ENCODE assay signal across 27 cellular contexts in genomic region chr20:39674842-39675241, GRCh38.
DNase-seq lines count a peak whose midpoint lies in the region; ATAC-seq, FAIRE-seq and TF ChIP-seq lines count a peak whose summit lies in the region.
"Had no signal": no experiment of that assay in that cellular context is flagged by ENCODE, and none has a peak within 500 bp of the region (broad histone marks: within the 10 kb centered on the region; RNA-seq: fewer than 3 reads in every experiment).

No MANE protein-coding gene starts in this region.

- peak overlapping the region; percentile 73 for H4K8ac ChIP-seq in neuronal stem cell (ENCODE audit: low read depth, low read length)

- H3K9ac ChIP-seq in OCI-LY3 (ENCODE audit: low read length) (no peak overlapping the region), GM12878 (ENCODE audit: control insufficient read depth, insufficient read depth, low read length) (no peak overlapping the region), neuronal stem cell (ENCODE audit: low read depth, low read length, poor library complexity) (no peak overlapping the region)
- H3K9ac ChIP-seq: GM23248 had no signal

- ATAC-seq in GM12878 (peak; percentile 17; the same call in 1 of the 3 replicates), foreskin keratinocyte (no peak), HG03025 (IDR thresholded peaks at IDR 0.05; ENCODE audit: low FRiP score, unreplicated experiment) (no peak)

- no peak overlapping the region for H4K91ac ChIP-seq in neuronal stem cell (ENCODE audit: low read depth, low read length, poor library complexity)

- DNase-seq in ELF-1 (ENCODE audit: low read depth, low spot score) = peak; percentile 8
- no peak for DNase-seq in GM12878 (ENCODE audit: low read depth, low spot score)
- no peak for DNase-seq in neuronal stem cell (ENCODE audit: low spot score)
- DNase-seq in foreskin keratinocyte = no peak
- DNase-seq in stimulated activated CD4-positive, alpha-beta T cell treated with anti-CD3 and anti-CD28 coated beads, Interleukin-4, amount 100 ng/mL, for 1 hour = no peak
- DNase-seq in caudate nucleus (lab: John Stamatoyannopoulos, UW) = no peak
- DNase-seq: 8988T; ACHN; Calu3; DMS79 treated with DMSO at 0.1 percent for 48 hours; GM23248; H7; HFFc6; KBM-7; MM.1S; NCI-H1092; NCI-H1417 treated with DMSO at 0.1 percent for 48 hours; NCI-H187; NCI-H2171 treated with DMSO at 0.1 percent for 48 hours; NCI-H345; NCI-H510A treated with DMSO at 0.1 percent for 48 hours; NCI-H748 treated with DMSO at 0.1 percent for 48 hours; NK-92 treated with Interleukin-12 subunit alpha and Interleukin-12 subunit beta, amount 100 ng/mL, for 24 hours; RPMI8226; SHP77 had no signal

- H4K20me1 ChIP-seq in OCI-LY3 (ENCODE audit: insufficient read depth, low read length) (no peaks in the 10 kb centered on the region), GM12878 (ENCODE audit: control insufficient read depth, insufficient read depth) (no peaks in the 10 kb centered on the region)

- intact Hi-C loops in GM12878 (cut with micrococcal nuclease; ENCODE audit: unreplicated experiment) = no loop called here

- no peak for FAIRE-seq in GM12878 (lab: Jason Lieb, UNC)

- H3K79me2 ChIP-seq in OCI-LY3 (ENCODE audit: low read length) (no peaks in the 10 kb centered on the region), GM12878 (ENCODE audit: control insufficient read depth, insufficient read depth, low read length) (no peaks in the 10 kb centered on the region)

- SMC1A ChIA-PET in GM12878 (lab: Charles Lee; ENCODE audit: uncharacterized antibody, unreplicated experiment) = interaction anchor here (0.8 to 1.9 kb wide), 2 partner anchors 105 to 198 kb away, joined by 3 to 14 read pairs; no protein-coding TSS in a partner anchor

- no peaks in the 10 kb centered on the region for H3K27me3 ChIP-seq in OCI-LY3 (ENCODE audit: low read depth, low read length)
- no peaks in the 10 kb centered on the region for H3K27me3 ChIP-seq in GM12878 (replicated peaks in 1 of 2; ENCODE audit: control insufficient read depth in 2 of 2, insufficient read depth in 2 of 2, low read length in 1 of 2)
- no peaks in the 10 kb centered on the region for H3K27me3 ChIP-seq in neuronal stem cell (ENCODE audit: control insufficient read depth in 3 of 3, insufficient read depth in 3 of 3, low read depth in 1 of 3, low read length in 3 of 3)
- no peaks in the 10 kb centered on the region for H3K27me3 ChIP-seq in foreskin keratinocyte

- no peak for TF ChIP-seq CTCF in OCI-LY3 (IDR thresholded peaks at IDR 0.05; ENCODE audit: low read depth, low read length)
- no peak for TF ChIP-seq CTCF in GM12878 (IDR thresholded peaks at IDR 0.05 in 2 of 3, conservative IDR thresholded peaks at IDR 0.05 in 1 of 3; ENCODE audit: control insufficient read depth in 2 of 3, extremely low read depth in 1 of 3, insufficient read depth in 1 of 3, low read depth in 3 of 3, low read length in 3 of 3)
- TF ChIP-seq CTCF in foreskin keratinocyte (conservative IDR thresholded peaks at IDR 0.05) = no peak

- H3K36me3 ChIP-seq in OCI-LY3 (replicated peaks; ENCODE audit: low read depth, low read length) (peaks cover 7% of the 10 kb centered on the region), GM12878 (ENCODE audit: control insufficient read depth in 2 of 2, insufficient read depth in 2 of 2, low read length in 1 of 2) (no peaks in the 10 kb centered on the region), neuronal stem cell (replicated peaks in 1 of 2; ENCODE audit: control insufficient read depth in 2 of 2, insufficient read depth in 2 of 2, low read length in 2 of 2) (no peaks in the 10 kb centered on the region)

- in situ Hi-C loops in GM12878 (cut with MboI) = no loop called here

- no peak for TF ChIP-seq POLR2A in GM12878 (IDR thresholded peaks at IDR 0.05; ENCODE audit: low read depth, low read length)

- no peak for TF ChIP-seq EP300 in GM12878 (IDR thresholded peaks at IDR 0.05; ENCODE audit: borderline replicate concordance in 1 of 2, control insufficient read depth in 1 of 2, low read depth in 2 of 2, low read length in 2 of 2)

- peaks cover 60% of the 10 kb centered on the region for H3K4me1 ChIP-seq in OCI-LY3 (ENCODE audit: low read length)
- no peaks in the 10 kb centered on the region for H3K4me1 ChIP-seq in GM12878 (ENCODE audit: control insufficient read depth, insufficient read depth, low read length)
- no peaks in the 10 kb centered on the region for H3K4me1 ChIP-seq in neuronal stem cell (ENCODE audit: control insufficient read depth in 2 of 2, insufficient read depth in 1 of 2, low read depth in 1 of 2, low read length in 2 of 2)
- H3K4me1 ChIP-seq in foreskin keratinocyte = no peaks in the 10 kb centered on the region

- no peak overlapping the region for H3K23ac ChIP-seq in neuronal stem cell (ENCODE audit: low read depth, low read length, poor library complexity)

- POLR2A ChIA-PET in GM12878 (lab: Charles Lee) = interaction anchor here (0.7 kb wide), 1 partner anchor 197 kb away, joined by 4 read pairs; no protein-coding TSS in a partner anchor

- no peak overlapping the region for H3K4ac ChIP-seq in neuronal stem cell (ENCODE audit: low read length)

- peaks cover 9% of the 10 kb centered on the region for H3K9me3 ChIP-seq in OCI-LY3 (ENCODE audit: insufficient read depth, low read length)
- H3K9me3 ChIP-seq in GM12878 (replicated peaks; ENCODE audit: control insufficient read depth, insufficient read depth, low read length) = no peaks in the 10 kb centered on the region
- H3K9me3 ChIP-seq in neuronal stem cell (replicated peaks in 1 of 2; ENCODE audit: control insufficient read depth in 2 of 2, insufficient read depth in 1 of 2, low read depth in 1 of 2, low read length in 2 of 2) = peaks cover 0 to 2% of the 10 kb centered on the region in 2 donors

- RAD21 ChIA-PET in GM12878 (lab: Charles Lee; ENCODE audit: unreplicated experiment) = no interaction called here

- H2AFZ ChIP-seq in OCI-LY3 (ENCODE audit: low read depth, low read length) (peak overlapping the region; percentile 52), GM12878 (ENCODE audit: control insufficient read depth, low read depth, low read length) (no peak overlapping the region), neuronal stem cell (ENCODE audit: low read length) (no peak overlapping the region)
- H2AFZ ChIP-seq: GM23248 had no signal

- H2BK120ac ChIP-seq in neuronal stem cell (ENCODE audit: low read depth, low read length) = no peak overlapping the region

- H2BK15ac ChIP-seq in neuronal stem cell (ENCODE audit: low read length) = no peak overlapping the region

- peak overlapping the region; percentile 51 for H3K18ac ChIP-seq in neuronal stem cell (ENCODE audit: low read length)

- no TSS peak for BruUV-seq in GM12878 (replicated peaks; lab: Mats Ljungman, UMichigan)

- H2AK5ac ChIP-seq in neuronal stem cell (ENCODE audit: low read depth, low read length) = no peak overlapping the region

- H3K4me2 ChIP-seq in OCI-LY3 (ENCODE audit: low read length) (no peak overlapping the region), GM12878 (ENCODE audit: control insufficient read depth, insufficient read depth) (no peak overlapping the region), neuronal stem cell (ENCODE audit: insufficient read depth, low read length, poor library complexity, severe bottlenecking) (no peak overlapping the region)

- no peak overlapping the region for H2BK12ac ChIP-seq in neuronal stem cell (ENCODE audit: low read length)

- H3K4me3 ChIP-seq in OCI-LY3 (ENCODE audit: low read length) = no peak overlapping the region
- no peak overlapping the region for H3K4me3 ChIP-seq in GM12878
- H3K4me3 ChIP-seq in neuronal stem cell (ENCODE audit: low read length in 2 of 2) = no peak overlapping the region
- H3K4me3 ChIP-seq: GM23248 had no signal

- no peak overlapping the region for H3K14ac ChIP-seq in neuronal stem cell (ENCODE audit: low read length)

- no peak for TF ChIP-seq RAD21 in GM12878 (IDR thresholded peaks at IDR 0.05; ENCODE audit: insufficient read depth, low read depth, low read length)

- H2BK5ac ChIP-seq in neuronal stem cell (ENCODE audit: low read length) = no peak overlapping the region

- CTCF ChIA-PET in GM12878 (lab: Yijun Ruan, JAX) = interaction anchor here (0.7 to 6.4 kb wide), 4 partner anchors 9 to 407 kb away, joined by 3 to 55 read pairs (median 4); no protein-coding TSS in a partner anchor

- H3K27ac ChIP-seq in OCI-LY3 (ENCODE audit: low read length) = no peak overlapping the region
- no peak overlapping the region for H3K27ac ChIP-seq in GM12878 (ENCODE audit: control insufficient read depth, insufficient read depth)
- no peak overlapping the region for H3K27ac ChIP-seq in neuronal stem cell (replicated peaks; ENCODE audit: low read length)
- H3K27ac ChIP-seq in foreskin keratinocyte = no peak overlapping the region
- H3K27ac ChIP-seq in caudate nucleus (ENCODE audit: low read depth, low read length) = no peak overlapping the region
- H3K27ac ChIP-seq: GM23248 had no signal

- WGBS in GM12878 (ENCODE audit: insufficient coverage, insufficient replicate concordance, low lambda C conversion rate, missing lambda C conversion rate) = 0% methylated on average over 2 of the region's 2 CpGs
- WGBS in neuronal stem cell (ENCODE audit: extremely low coverage in 2 of 2, insufficient read length in 2 of 2, insufficient replicate concordance in 1 of 2), 2 donors = no CpG with 5 or more reads among the region's 2 CpGs

- H3K79me1 ChIP-seq in neuronal stem cell (ENCODE audit: low read depth, low read length) = no peaks in the 10 kb centered on the region

TF ChIP-seq in GM12878, 131 proteins besides CTCF, POLR2A, EP300 and RAD21 (continues in another document):
- TF ChIP-seq RAD51 (IDR thresholded peaks at IDR 0.05) (no peak), E2F4 (IDR thresholded peaks at IDR 0.05; ENCODE audit: low read depth, low read length) (no peak)
